In the genomic region with DNA sequence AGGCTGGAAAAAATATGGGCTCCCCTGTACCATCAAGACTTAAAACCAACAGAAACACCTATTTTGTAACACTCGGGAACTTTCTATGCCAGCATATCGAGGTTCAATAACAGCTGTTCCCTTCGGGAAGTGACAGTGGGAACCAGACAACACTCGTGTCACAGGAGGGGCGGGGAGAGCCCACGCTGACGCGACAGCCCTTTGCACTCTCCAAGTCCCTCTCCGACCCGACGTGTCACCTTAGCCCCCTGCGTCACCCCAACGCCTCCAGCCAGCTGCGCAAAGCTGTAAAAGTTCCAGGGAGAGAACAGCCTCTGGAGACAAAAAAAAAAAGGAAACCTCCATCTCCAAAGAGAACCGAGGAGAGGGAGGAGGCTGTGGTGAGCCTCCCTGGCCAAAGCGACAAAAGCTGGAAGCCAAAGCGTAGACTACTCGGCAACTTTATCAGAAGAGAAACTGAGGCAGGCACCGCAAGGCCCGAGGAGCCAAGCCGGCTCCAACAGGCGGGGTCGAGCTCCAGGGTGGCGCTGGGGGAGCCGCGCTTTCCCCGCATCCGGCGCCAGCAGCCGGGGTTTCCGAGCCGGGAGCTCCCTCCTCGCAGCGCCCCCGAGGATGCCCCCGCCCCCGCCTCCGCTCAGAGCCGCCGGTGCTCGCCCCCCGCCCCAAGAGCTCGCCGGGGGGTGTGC, we compare ENCODE assay signal across 8 cellular contexts. TPM values are rescaled to one million over a fixed set of nuclear protein-coding genes. Genes with fewer than 3 reads are reported as not detected.
DNase-seq lines count a peak whose midpoint lies in the region; ATAC-seq and TF ChIP-seq lines count a peak whose summit lies in the region.

No MANE protein-coding gene starts in this region.

- intact Hi-C loops in posterior vena cava (cut with DNase I): no loop called here

- H4K20me1 ChIP-seq in OCI-LY3 (ENCODE audit: insufficient read depth, low read length): peaks cover 17% of the 10 kb centered on the region; the same call in 1 of the 2 replicates

- H3K36me3 ChIP-seq in OCI-LY3 (replicated peaks; ENCODE audit: low read depth, low read length) (peaks cover 3% of the 10 kb centered on the region), urinary bladder (ENCODE audit: insufficient read depth) (peaks cover 2% of the 10 kb centered on the region)

- WGBS in urinary bladder: under 1% methylated on average over 44 of the region's 44 CpGs

- peak overlapping the region; percentile 86 for H3K4me2 ChIP-seq in OCI-LY3 (ENCODE audit: low read length)

- H3K9me3 ChIP-seq in OCI-LY3 (ENCODE audit: insufficient read depth, low read length): no peaks in the 10 kb centered on the region

- DNase-seq in GM03348 (ENCODE audit: low spot score): peak; percentile 47
- DNase-seq in activated T-helper 9 cell treated with anti-CD3 and anti-CD28 coated beads, Interleukin-2, amount 50 U/mL, for 16 hours (ENCODE audit: low read depth): peak; percentile 31
- DNase-seq in glutamatergic neuron: no peak
- DNase-seq in posterior vena cava (ENCODE audit: low spot score): peak; percentile 90

- no peak for TF ChIP-seq CTCF in OCI-LY3 (IDR thresholded peaks at IDR 0.05; ENCODE audit: low read depth, low read length)
- TF ChIP-seq CTCF in glutamatergic neuron (IDR thresholded peaks at IDR 0.05; ENCODE audit: partially characterized antibody, unreplicated experiment): no peak

- H3K36me3 Mint-ChIP-seq in glutamatergic neuron (ENCODE audit: unreplicated experiment): no peaks in the 10 kb centered on the region

- peaks cover 38% of the 10 kb centered on the region for H3K79me2 ChIP-seq in OCI-LY3 (ENCODE audit: low read length)

- H3K9ac ChIP-seq in OCI-LY3 (ENCODE audit: low read length): peak overlapping the region; percentile 92

- no peaks in the 10 kb centered on the region for H3K27me3 Mint-ChIP-seq in glutamatergic neuron (ENCODE audit: unreplicated experiment)

- H3K27me3 ChIP-seq in OCI-LY3 (ENCODE audit: low read depth, low read length): no peaks in the 10 kb centered on the region

- H3K27ac Mint-ChIP-seq in glutamatergic neuron (ENCODE audit: unreplicated experiment): peak overlapping the region; percentile 79

- 0 out of 2 replicates have a peak overlapping the region, but pooled peaks have one; percentile 16 for H2AFZ ChIP-seq in OCI-LY3 (ENCODE audit: low read depth, low read length)

- H3K9me3 Mint-ChIP-seq in glutamatergic neuron (ENCODE audit: unreplicated experiment): peaks cover 3% of the 10 kb centered on the region

- ATAC-seq in HG02588 (IDR thresholded peaks at IDR 0.05; ENCODE audit: unreplicated experiment) (peak; percentile 17), GM21576 (IDR thresholded peaks at IDR 0.05; ENCODE audit: unreplicated experiment) (no peak)

- H3K4me3 ChIP-seq in OCI-LY3 (ENCODE audit: low read length) (peak overlapping the region; percentile 95), urinary bladder (ENCODE audit: low read depth, low read length) (peak overlapping the region; percentile 83)

- H3K4me1 ChIP-seq in OCI-LY3 (ENCODE audit: low read length) (peaks cover 21% of the 10 kb centered on the region), urinary bladder (ENCODE audit: insufficient read depth) (no peaks in the 10 kb centered on the region)

- H3K4me3 Mint-ChIP-seq in glutamatergic neuron (ENCODE audit: unreplicated experiment): peak overlapping the region; percentile 87

- H3K27ac ChIP-seq in OCI-LY3 (ENCODE audit: low read length) (peak overlapping the region; percentile 33), urinary bladder (ENCODE audit: low read depth) (peak overlapping the region; percentile 88)

- no peaks in the 10 kb centered on the region for H3K4me1 Mint-ChIP-seq in glutamatergic neuron (ENCODE audit: low read depth, unreplicated experiment)

RNA-seq across cellular contexts. Expression of a gene that starts 0.8 kb away (rescaled TPM):
- 18.4 TPM for total RNA-seq in glutamatergic neuron (ENCODE audit: unreplicated experiment)
- total RNA-seq in posterior vena cava: 10 to 100 TPM; 36.9 to 53.0 TPM
- total RNA-seq in urinary bladder: 59.6 TPM
- 33.1 TPM for polyA plus RNA-seq in urinary bladder
